In the genomic region with DNA sequence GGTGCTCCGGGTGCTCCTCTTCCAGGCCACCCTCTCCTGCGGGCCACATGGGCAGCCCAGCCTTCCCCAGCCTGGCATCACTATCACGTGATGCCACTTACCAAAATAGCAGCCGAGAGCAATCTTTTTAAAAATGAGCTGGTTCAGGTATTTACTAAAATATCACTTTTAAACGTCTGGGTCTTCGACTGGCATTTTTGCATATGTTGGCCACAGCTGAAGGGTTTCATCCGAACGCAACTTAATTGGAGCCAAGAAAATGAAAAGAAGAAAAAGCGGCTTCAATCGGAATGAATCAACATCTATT, we compare ENCODE assay signal across 35 cellular contexts.
"Had no signal": no experiment of that assay in that cellular context is flagged by ENCODE, and none has a peak within 500 bp of the region (broad histone marks: within the 10 kb centered on the region; RNA-seq: fewer than 3 reads in every experiment).

No MANE protein-coding gene starts in this region.

- H3K4me3 Mint-ChIP-seq: activated CD4-positive, alpha-beta memory T cell treated with anti-CD3 and anti-CD28 coated beads for 36 hours; activated CD4-positive, alpha-beta T cell treated with anti-CD3 and anti-CD28 coated beads, Interleukin-2, amount 10 ng/mL, durations not matched to agents 24 days and 14 days; activated T-cell treated with anti-CD3 and anti-CD28 coated beads, Interleukin-2, amount 50 U/mL, for 4 hours; activated T-helper 17 cell treated with anti-CD3 and anti-CD28 coated beads, Interleukin-2, amount 50 U/mL, for 72 hours; central memory CD8-positive, alpha-beta T cell; stimulated activated memory B cell treated with anti-CD40 and anti-IgM and Interleukin-4, amounts not matched to agents 10 μg/mL and 1 μg/mL and 100 μg/mL, for 72 hours; stimulated activated naive CD8-positive, alpha-beta T cell treated with anti-CD3 and anti-CD28 coated beads, Interleukin-15, amount 100 ng/mL, for 72 hours; T-helper 17 cell had no signal

- H3K36me3 Mint-ChIP-seq: activated CD4-positive, alpha-beta memory T cell treated with anti-CD3 and anti-CD28 coated beads for 36 hours; activated naive CD4-positive, alpha-beta T cell treated with anti-CD3 and anti-CD28 coated beads, Interleukin-2, amount 50 U/mL, for 72 hours; mesothelial cell of epicardium; naive B cell; stimulated activated memory B cell treated with anti-CD40 and anti-IgM and Interleukin-4, amounts not matched to agents 10 μg/mL and 1 μg/mL and 100 μg/mL, for 72 hours had no signal

- DNase-seq: activated CD4-positive, alpha-beta memory T cell treated with anti-CD3 and anti-CD28 coated beads for 36 hours; activated CD4-positive, alpha-beta T cell treated with anti-CD3 and anti-CD28 coated beads, Interleukin-2, amount 10 ng/mL, durations not matched to agents 24 days and 14 days; activated CD4-positive, CD25-positive, alpha-beta regulatory T cell treated with anti-CD3 and anti-CD28 coated beads, Interleukin-2, amount 50 U/mL, for 72 hours; activated CD8-positive, alpha-beta memory T cell treated with anti-CD3 and anti-CD28 coated beads, Interleukin-2, amount 50 U/mL, for 48 hours; activated T-cell treated with anti-CD3 and anti-CD28 coated beads, Interleukin-2, amount 50 U/mL, for 4 hours; effector CD8-positive, alpha-beta T cell; esophagus squamous epithelium; glutamatergic neuron; left ventricle myocardium inferior; naive B cell; nephron progenitor cell; sigmoid colon; small intestine; stimulated activated CD4-positive, alpha-beta T cell treated with anti-CD3 and anti-CD28 coated beads, Interleukin-1b, Interleukin-23, amount 100 ng/mL, for 48 hours; stimulated activated CD4-positive, alpha-beta T cell treated with anti-CD3 and anti-CD28 coated beads, Interleukin-4, amount 100 ng/mL, for 4 hours; stimulated activated CD8-positive, alpha-beta memory T cell treated with anti-CD3 and anti-CD28 coated beads, Interleukin-4, amount 100 ng/mL, for 48 hours; stimulated activated naive CD8-positive, alpha-beta T cell treated with anti-CD3 and anti-CD28 coated beads, Interleukin-15, amount 100 ng/mL, for 72 hours; substantia nigra; T-helper 17 cell; T1000; WERI-Rb-1 had no signal

- H3K36me3 ChIP-seq: esophagus squamous epithelium, left ventricle myocardium inferior, neutrophil, sigmoid colon, tibial nerve, WERI-Rb-1 had no signal

- H3K9me3 ChIP-seq: esophagus squamous epithelium, left ventricle myocardium inferior, neutrophil, sigmoid colon, tibial nerve had no signal

- H3K27ac ChIP-seq: epithelial cell of prostate, esophagus squamous epithelium, left ventricle myocardium inferior, neutrophil, sigmoid colon, tibial nerve, WERI-Rb-1 had no signal

- H3K4me1 Mint-ChIP-seq: activated CD4-positive, alpha-beta T cell treated with anti-CD3 and anti-CD28 coated beads, Interleukin-2, amount 10 ng/mL, durations not matched to agents 24 days and 14 days; activated T-helper 17 cell treated with anti-CD3 and anti-CD28 coated beads, Interleukin-2, amount 50 U/mL, for 72 hours; central memory CD8-positive, alpha-beta T cell; stimulated activated memory B cell treated with anti-CD40 and anti-IgM and Interleukin-4, amounts not matched to agents 10 μg/mL and 1 μg/mL and 100 μg/mL, for 72 hours; stimulated activated naive CD8-positive, alpha-beta T cell treated with anti-CD3 and anti-CD28 coated beads, Interleukin-15, amount 100 ng/mL, for 72 hours; T-helper 17 cell had no signal

- H3K9me3 Mint-ChIP-seq: activated CD4-positive, alpha-beta memory T cell treated with anti-CD3 and anti-CD28 coated beads for 36 hours; activated CD4-positive, alpha-beta T cell treated with anti-CD3 and anti-CD28 coated beads, Interleukin-2, amount 10 ng/mL, durations not matched to agents 24 days and 14 days; activated naive CD4-positive, alpha-beta T cell treated with anti-CD3 and anti-CD28 coated beads, Interleukin-2, amount 50 U/mL, for 72 hours; activated T-cell treated with anti-CD3 and anti-CD28 coated beads, Interleukin-2, amount 50 U/mL, for 4 hours; activated T-helper 17 cell treated with anti-CD3 and anti-CD28 coated beads, Interleukin-2, amount 50 U/mL, for 72 hours; central memory CD8-positive, alpha-beta T cell; mesothelial cell of epicardium; nephron progenitor cell; stimulated activated memory B cell treated with anti-CD40 and anti-IgM and Interleukin-4, amounts not matched to agents 10 μg/mL and 1 μg/mL and 100 μg/mL, for 72 hours; stimulated activated naive CD8-positive, alpha-beta T cell treated with anti-CD3 and anti-CD28 coated beads, Interleukin-15, amount 100 ng/mL, for 72 hours had no signal

- H3K4me3 ChIP-seq: esophagus squamous epithelium, left ventricle myocardium inferior, sigmoid colon, tibial nerve had no signal

- H3K27ac Mint-ChIP-seq: activated CD4-positive, alpha-beta memory T cell treated with anti-CD3 and anti-CD28 coated beads for 36 hours; activated CD4-positive, alpha-beta T cell treated with anti-CD3 and anti-CD28 coated beads, Interleukin-2, amount 10 ng/mL, durations not matched to agents 24 days and 14 days; activated naive CD4-positive, alpha-beta T cell treated with anti-CD3 and anti-CD28 coated beads, Interleukin-2, amount 50 U/mL, for 72 hours; activated T-helper 17 cell treated with anti-CD3 and anti-CD28 coated beads, Interleukin-2, amount 50 U/mL, for 72 hours; mesothelial cell of epicardium; nephron progenitor cell; progenitor cell of endocrine pancreas; stimulated activated memory B cell treated with anti-CD40 and anti-IgM and Interleukin-4, amounts not matched to agents 10 μg/mL and 1 μg/mL and 100 μg/mL, for 72 hours; stimulated activated naive CD8-positive, alpha-beta T cell treated with anti-CD3 and anti-CD28 coated beads, Interleukin-15, amount 100 ng/mL, for 72 hours; T-helper 17 cell had no signal

- FAIRE-seq: bronchial epithelial cell, colon, endometrium, frontal cortex, islet of Langerhans, small intestine had no signal
